Comparison of ENCODE assay signal across 1 cellular context in genomic region chr9:112169368-112169767, GRCh38.
TF ChIP-seq lines count a peak whose summit lies in the region.

No MANE protein-coding gene starts in this region.

TF ChIP-seq in HepG2, 621 proteins besides CTCF, POLR2A, EP300 and RAD21:
- no peak for TF ChIP-seq GABPB1 (CRISPR knock-in tag; IDR thresholded peaks at IDR 0.05)
- no peak for TF ChIP-seq ZNF275 (CRISPR knock-in tag; IDR thresholded peaks at IDR 0.05; ENCODE audit: borderline replicate concordance)
- TF ChIP-seq TCF12 (IDR thresholded peaks at IDR 0.05): no peak
- TF ChIP-seq TCF12 (CRISPR knock-in tag; IDR thresholded peaks at IDR 0.05): no peak
- no peak for TF ChIP-seq TERF1 (CRISPR knock-in tag; IDR thresholded peaks at IDR 0.05)
- TF ChIP-seq, protein P1, sequence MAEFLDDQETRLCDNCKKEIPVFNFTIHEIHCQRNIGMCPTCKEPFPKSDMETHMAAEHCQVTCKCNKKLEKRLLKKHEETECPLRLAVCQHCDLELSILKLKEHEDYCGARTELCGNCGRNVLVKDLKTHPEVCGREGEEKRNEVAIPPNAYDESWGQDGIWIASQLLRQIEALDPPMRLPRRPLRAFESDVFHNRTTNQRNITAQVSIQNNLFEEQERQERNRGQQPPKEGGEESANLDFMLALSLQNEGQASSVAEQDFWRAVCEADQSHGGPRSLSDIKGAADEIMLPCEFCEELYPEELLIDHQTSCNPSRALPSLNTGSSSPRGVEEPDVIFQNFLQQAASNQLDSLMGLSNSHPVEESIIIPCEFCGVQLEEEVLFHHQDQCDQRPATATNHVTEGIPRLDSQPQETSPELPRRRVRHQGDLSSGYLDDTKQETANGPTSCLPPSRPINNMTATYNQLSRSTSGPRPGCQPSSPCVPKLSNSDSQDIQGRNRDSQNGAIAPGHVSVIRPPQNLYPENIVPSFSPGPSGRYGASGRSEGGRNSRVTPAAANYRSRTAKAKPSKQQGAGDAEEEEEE (CRISPR knock-in tag; IDR thresholded peaks at IDR 0.05; ENCODE audit: borderline replicate concordance): no peak
- TF ChIP-seq PATZ1 (CRISPR knock-in tag; IDR thresholded peaks at IDR 0.05): no peak
- no peak for TF ChIP-seq NFATC3 (CRISPR knock-in tag; IDR thresholded peaks at IDR 0.05)
- no peak for TF ChIP-seq HOXA5 (CRISPR knock-in tag; IDR thresholded peaks at IDR 0.05)
- TF ChIP-seq, protein P2, sequence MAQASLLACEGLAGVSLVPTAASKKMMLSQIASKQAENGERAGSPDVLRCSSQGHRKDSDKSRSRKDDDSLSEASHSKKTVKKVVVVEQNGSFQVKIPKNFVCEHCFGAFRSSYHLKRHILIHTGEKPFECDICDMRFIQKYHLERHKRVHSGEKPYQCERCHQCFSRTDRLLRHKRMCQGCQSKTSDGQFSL (CRISPR knock-in tag; IDR thresholded peaks at IDR 0.05): no peak
- TF ChIP-seq SNAI1 (CRISPR knock-in tag; IDR thresholded peaks at IDR 0.05; ENCODE audit: borderline replicate concordance): no peak
- no peak for TF ChIP-seq ZNF609 (CRISPR knock-in tag; IDR thresholded peaks at IDR 0.05; ENCODE audit: borderline replicate concordance)
- no peak for TF ChIP-seq THYN1 (CRISPR knock-in tag; IDR thresholded peaks at IDR 0.05; ENCODE audit: borderline replicate concordance, low read depth)
- no peak for TF ChIP-seq REPIN1 (CRISPR knock-in tag; IDR thresholded peaks at IDR 0.05; ENCODE audit: borderline replicate concordance, low read depth)
- TF ChIP-seq ARNT (IDR thresholded peaks at IDR 0.05): no peak
- TF ChIP-seq ZNF574 (CRISPR knock-in tag; IDR thresholded peaks at IDR 0.05): no peak
